ENCODE assay signal across 9 cellular contexts in the genomic region with DNA sequence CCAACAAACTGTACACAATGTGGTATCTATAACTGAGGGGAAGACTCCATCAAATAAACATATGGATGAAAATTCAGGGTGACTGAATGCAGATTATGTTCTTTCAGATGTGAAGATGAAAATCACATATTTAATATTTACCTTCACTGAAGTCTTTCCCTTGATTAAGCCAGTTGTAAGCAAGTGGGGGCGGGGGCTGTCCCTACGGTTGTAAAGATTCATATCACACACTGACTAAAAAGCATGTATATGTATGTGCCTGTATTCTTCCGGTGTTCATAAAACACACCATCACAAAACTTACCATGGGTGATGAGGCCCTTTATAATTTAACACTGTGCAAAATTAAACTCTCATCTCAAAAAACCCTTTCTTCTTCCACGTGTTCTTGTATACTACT.
A peak's percentile ranks its signal among the peaks of the same experiment; 100 is the strongest.
DNase-seq lines count a peak whose midpoint lies in the region; ATAC-seq lines count a peak whose summit lies in the region.
"Had no signal": no experiment of that assay in that cellular context is flagged by ENCODE, and none has a peak within 500 bp of the region (broad histone marks: within the 10 kb centered on the region; RNA-seq: fewer than 3 reads in every experiment).

No MANE protein-coding gene starts in this region.

- no peaks in the 10 kb centered on the region for H3K9me3 Mint-ChIP-seq in activated naive CD4-positive, alpha-beta T cell treated with anti-CD3 and anti-CD28 coated beads, Interleukin-2, amount 10 ng/mL, durations not matched to agents 7 days and 5 days

- H3K27ac ChIP-seq in muscle layer of duodenum (ENCODE audit: low read length) = no peak overlapping the region
- no peak overlapping the region for H3K27ac ChIP-seq in stomach smooth muscle (ENCODE audit: low read length)

- H3K4me3 Mint-ChIP-seq in activated naive CD4-positive, alpha-beta T cell treated with anti-CD3 and anti-CD28 coated beads, Interleukin-2, amount 10 ng/mL, durations not matched to agents 7 days and 5 days = peak overlapping the region; percentile 84

- H3K27me3 ChIP-seq in muscle layer of duodenum (ENCODE audit: low read depth, low read length) (no peaks in the 10 kb centered on the region), stomach smooth muscle (ENCODE audit: control insufficient read depth in 1 of 2, insufficient read depth in 2 of 2, low read length in 2 of 2) (no peaks in the 10 kb centered on the region)

- H3K4me3 ChIP-seq in muscle layer of duodenum (ENCODE audit: low read depth in 1 of 2, low read length in 2 of 2) = peak overlapping the region; percentile 69 to 74
- H3K4me3 ChIP-seq in stomach smooth muscle (ENCODE audit: low read length in 2 of 2) = peak overlapping the region; percentile 60 to 80

- peak overlapping the region; percentile 91 for H3K27ac Mint-ChIP-seq in activated naive CD4-positive, alpha-beta T cell treated with anti-CD3 and anti-CD28 coated beads, Interleukin-2, amount 10 ng/mL, durations not matched to agents 7 days and 5 days

- DNase-seq in activated T-cell treated with anti-CD3 and anti-CD28 coated beads for 24 hours (ENCODE audit: low read depth) = peak; percentile 51
- DNase-seq in activated T-cell treated with anti-CD3 and anti-CD28 coated beads, Interleukin-2, amount 50 U/mL, for 1 hour = no peak
- peak; percentile 22 for DNase-seq in activated naive CD4-positive, alpha-beta T cell treated with anti-CD3 and anti-CD28 coated beads, Interleukin-2, amount 10 ng/mL, durations not matched to agents 7 days and 5 days
- DNase-seq in hippocampal formation (lab: John Stamatoyannopoulos, UW) = no peak
- no peak for DNase-seq in NCI-H2227 (lab: John Stamatoyannopoulos, UW; ENCODE audit: unreplicated experiment)

- peaks cover 0 to 10% of the 10 kb centered on the region in 2 donors for H3K4me1 ChIP-seq in muscle layer of duodenum (ENCODE audit: control insufficient read depth in 1 of 2, insufficient read depth in 2 of 2, low read length in 2 of 2)
- H3K4me1 ChIP-seq in stomach smooth muscle (ENCODE audit: control insufficient read depth, insufficient read depth, low read length) = no peaks in the 10 kb centered on the region

- CTCF ChIA-PET in activated naive CD4-positive, alpha-beta T cell treated with anti-CD3 and anti-CD28 coated beads, Interleukin-2, amount 10 ng/mL, durations not matched to agents 7 days and 5 days (lab: Charles Lee) = interaction anchor here (0.9 to 1.1 kb wide), 2 partner anchors 152 to 252 kb away, joined by 3 to 7 read pairs; no protein-coding TSS in a partner anchor

- no peak for ATAC-seq in HG03139 (IDR thresholded peaks at IDR 0.05; ENCODE audit: unreplicated experiment)
- ATAC-seq: Right ventricle myocardium inferior had no signal

- H3K4me1 Mint-ChIP-seq in activated naive CD4-positive, alpha-beta T cell treated with anti-CD3 and anti-CD28 coated beads, Interleukin-2, amount 10 ng/mL, durations not matched to agents 7 days and 5 days = peaks cover 34% of the 10 kb centered on the region

- H3K36me3 ChIP-seq in muscle layer of duodenum (ENCODE audit: control insufficient read depth in 1 of 2, insufficient read depth in 2 of 2, low read length in 2 of 2) = no peaks in the 10 kb centered on the region
- no peaks in the 10 kb centered on the region for H3K36me3 ChIP-seq in stomach smooth muscle (ENCODE audit: control insufficient read depth in 2 of 2, insufficient read depth in 2 of 2, low read length in 2 of 2)

- peaks cover 5% of the 10 kb centered on the region for H3K36me3 Mint-ChIP-seq in activated naive CD4-positive, alpha-beta T cell treated with anti-CD3 and anti-CD28 coated beads, Interleukin-2, amount 10 ng/mL, durations not matched to agents 7 days and 5 days

- H3K9me3 ChIP-seq in muscle layer of duodenum (ENCODE audit: control insufficient read depth in 1 of 2, low read length in 2 of 2) (no peaks in the 10 kb centered on the region), stomach smooth muscle (ENCODE audit: control insufficient read depth in 2 of 2, low read length in 2 of 2) (no peaks in the 10 kb centered on the region)

- H3K9ac ChIP-seq in stomach smooth muscle (ENCODE audit: low read length in 2 of 2) = no peak overlapping the region

- peaks cover 5% of the 10 kb centered on the region for H3K27me3 Mint-ChIP-seq in activated naive CD4-positive, alpha-beta T cell treated with anti-CD3 and anti-CD28 coated beads, Interleukin-2, amount 10 ng/mL, durations not matched to agents 7 days and 5 days

Comparison
In these comparisons a context has a peak if more than half of its experiments do, and no peak if none do; other contexts are left out.
1. DNase-seq: peak in activated T-cell treated with anti-CD3 and anti-CD28 coated beads for 24 hours (single experiment) and activated naive CD4-positive, alpha-beta T cell treated with anti-CD3 and anti-CD28 coated beads, Interleukin-2, amount 10 ng/mL, durations not matched to agents 7 days and 5 days (single experiment); none in activated T-cell treated with anti-CD3 and anti-CD28 coated beads, Interleukin-2, amount 50 U/mL, for 1 hour (single experiment), hippocampal formation (0 of 2) and NCI-H2227 (single experiment).